1 cellular context compared by ENCODE assay signal in genomic region chr4:41874873-41875272, GRCh38.
TF ChIP-seq lines count a peak whose summit lies in the region.

No MANE protein-coding gene starts in this region.

TF ChIP-seq in H1, 55 proteins besides CTCF, POLR2A, EP300 and RAD21 (continued from another document):
- TF ChIP-seq CBX5 (IDR thresholded peaks at IDR 0.05; ENCODE audit: low read depth, low read length) = no peak
- no peak for TF ChIP-seq POLR2AphosphoS5 (IDR thresholded peaks at IDR 0.05; ENCODE audit: low read depth, low read length)
- no peak for TF ChIP-seq TEAD4 (IDR thresholded peaks at IDR 0.05; ENCODE audit: low read depth, low read length)
- TF ChIP-seq HDAC2 (IDR thresholded peaks at IDR 0.05; ENCODE audit: borderline replicate concordance in 1 of 2, low read depth in 2 of 2, low read length in 2 of 2) = no peak
- TF ChIP-seq CTBP2 (IDR thresholded peaks at IDR 0.05; ENCODE audit: borderline replicate concordance, insufficient read depth, insufficient read length, low read length) = no peak
- TF ChIP-seq BCL11A (IDR thresholded peaks at IDR 0.05; ENCODE audit: low read depth in 2 of 2, low read length in 2 of 2) = no peak
- no peak for TF ChIP-seq NANOG (IDR thresholded peaks at IDR 0.05; ENCODE audit: insufficient read depth, low read depth, low read length, poor library complexity, severe bottlenecking)
- no peak for TF ChIP-seq E2F6 (IDR thresholded peaks at IDR 0.05)
- TF ChIP-seq SIRT6 (IDR thresholded peaks at IDR 0.05; ENCODE audit: low read length) = no peak
- TF ChIP-seq RBBP5 (IDR thresholded peaks at IDR 0.05; ENCODE audit: borderline replicate concordance, low read depth, low read length) = no peak
- no peak for TF ChIP-seq BRCA1 (IDR thresholded peaks at IDR 0.05; ENCODE audit: low read depth, low read length)
- no peak for TF ChIP-seq POU5F1 (IDR thresholded peaks at IDR 0.05; ENCODE audit: low read depth, low read length)
- TF ChIP-seq CEBPB (IDR thresholded peaks at IDR 0.05; ENCODE audit: low read depth, low read length) = no peak
